19 cellular contexts compared by ENCODE assay signal in the genomic region with DNA sequence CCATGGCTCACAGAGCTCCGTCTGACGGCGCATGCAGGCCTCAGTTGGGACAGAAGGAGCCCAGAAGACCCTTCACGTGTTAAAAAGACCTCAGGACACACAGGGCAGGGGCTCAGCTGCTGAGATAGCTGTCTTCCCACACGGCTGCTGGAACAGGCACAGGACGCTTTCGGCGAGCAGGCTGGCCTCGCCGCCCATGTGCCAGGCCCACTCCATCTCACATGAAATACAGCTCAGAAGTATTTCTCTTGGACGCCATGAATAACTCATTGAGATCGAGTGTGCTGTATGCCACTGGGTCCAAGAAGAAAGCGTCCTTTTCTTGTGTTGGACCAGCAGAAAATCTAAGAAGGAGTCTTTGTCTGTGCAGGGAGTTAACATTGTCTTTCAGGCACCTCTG.
DNase-seq lines count a peak whose midpoint lies in the region; ATAC-seq and TF ChIP-seq lines count a peak whose summit lies in the region.
"Had no signal": no experiment of that assay in that cellular context is flagged by ENCODE, and none has a peak within 500 bp of the region (broad histone marks: within the 10 kb centered on the region; RNA-seq: fewer than 3 reads in every experiment).

No MANE protein-coding gene starts in this region.

- no peak for TF ChIP-seq CTCF in C4-2B (conservative IDR thresholded peaks at IDR 0.05)

- H3K27ac ChIP-seq in C4-2B: peak overlapping the region; percentile 29
- H3K27ac ChIP-seq in angular gyrus (ENCODE audit: low read depth, low read length): peak overlapping the region; percentile 81
- H3K27ac ChIP-seq: ascending aorta, psoas muscle had no signal

- DNase-seq in head of caudate nucleus (peak in 24 of 42 donors; percentile 4 to 75 (median 43)), pons (ENCODE audit: low spot score) (peak; percentile 87), RPMI8226 (no peak)
- DNase-seq: CD8-positive, alpha-beta T cell; EL; kidney; NCI-H1092; NCI-H187; NCI-H2171 treated with DMSO at 0.1 percent for 48 hours; NCI-H526; psoas muscle; stimulated activated naive CD4-positive, alpha-beta T cell treated with Interleukin-2 at 50 U/mL for 16 hours had no signal

- ATAC-seq in HG03159 (IDR thresholded peaks at IDR 0.05; ENCODE audit: unreplicated experiment) (no peak), HG02571 (IDR thresholded peaks at IDR 0.05; ENCODE audit: unreplicated experiment) (no peak), GM18867 (IDR thresholded peaks at IDR 0.05; ENCODE audit: unreplicated experiment) (no peak)
- ATAC-seq: CD8-positive, alpha-beta T cell; psoas muscle; WTC11 had no signal

- intact Hi-C loops in head of caudate nucleus (cut with DNase I): no loop called here
